ENCODE assay signal across 23 cellular contexts in genomic region chr5:28737682-28738081, GRCh38.
"Had no signal": no experiment of that assay in that cellular context is flagged by ENCODE, and none has a peak within 500 bp of the region (broad histone marks: within the 10 kb centered on the region; RNA-seq: fewer than 3 reads in every experiment).

No MANE protein-coding gene starts in this region.

- DNase-seq: activated B cell treated with CpG ODN at 0.5 μM for 24 hours; activated CD4-positive, alpha-beta T cell treated with anti-CD3 and anti-CD28 coated beads for 48 hours; activated CD4-positive, alpha-beta T cell treated with anti-CD3 and anti-CD28 coated beads, Interleukin-2, amount 50 U/mL, for 1 hour; activated CD4-positive, alpha-beta T cell treated with anti-CD3 and anti-CD28 coated beads, Interleukin-2, amount 50 U/mL, for 48 hours; activated CD8-positive, alpha-beta memory T cell treated with anti-CD3 and anti-CD28 coated beads for 24 hours; activated CD8-positive, alpha-beta T cell treated with anti-CD3 and anti-CD28 coated beads for 36 hours; activated effector memory CD4-positive, alpha-beta T cell treated with Interleukin-2 at 50 U/mL for 16 hours; activated gamma-delta T cell treated with Interleukin-2 at 50 U/mL for 16 hours; activated naive CD4-positive, alpha-beta T cell treated with anti-CD3 and anti-CD28 coated beads, Interleukin-2, amount 50 U/mL, for 16 hours; activated naive CD4-positive, alpha-beta T cell treated with Interleukin-2 at 50 U/mL for 16 hours; activated T-cell treated with anti-CD3 and anti-CD28 coated beads, Interleukin-2, amount 50 U/mL, for 4 hours; amniotic stem cell; aorta; body of pancreas; caudate nucleus; effector CD8-positive, alpha-beta T cell; esophagus squamous epithelium; foreskin melanocyte; heart right ventricle; T-helper 9 cell; WERI-Rb-1 had no signal

- H3K9me3 ChIP-seq: body of pancreas, esophagus squamous epithelium, gastroesophageal sphincter had no signal

- H3K27ac ChIP-seq: body of pancreas, epithelial cell of prostate, esophagus squamous epithelium, gastroesophageal sphincter, heart right ventricle, WERI-Rb-1 had no signal

- H3K36me3 ChIP-seq: esophagus squamous epithelium, gastroesophageal sphincter, heart right ventricle, WERI-Rb-1 had no signal

- H3K4me3 ChIP-seq: body of pancreas, esophagus squamous epithelium, gastroesophageal sphincter, heart right ventricle had no signal
